In genomic region chr10:79069325-79070090, GRCh38 we compare ENCODE assay signal across 1 cellular context.
A peak's percentile ranks its signal among the peaks of the same experiment; 100 is the strongest.
TF ChIP-seq lines count a peak whose summit lies in the region.

No MANE protein-coding gene starts in this region.

TF ChIP-seq in H1, 55 proteins besides CTCF, POLR2A, EP300 and RAD21:
- TF ChIP-seq PHF8 (conservative IDR thresholded peaks at IDR 0.05; ENCODE audit: low read depth, low read length) (0 out of 2 replicates have a peak, but pooled peaks have one; percentile 1), SP1 (IDR thresholded peaks at IDR 0.05; ENCODE audit: low read depth, low read length) (no peak)
